Comparison of ENCODE assay signal across 11 cellular contexts in genomic region chr6:128508588-128509296, GRCh38. TPM values are rescaled to one million over a fixed set of nuclear protein-coding genes. Genes with fewer than 3 reads are reported as not detected.
DNase-seq lines count a peak whose midpoint lies in the region; ATAC-seq, FAIRE-seq and TF ChIP-seq lines count a peak whose summit lies in the region.
"Had no signal": no experiment of that assay in that cellular context is flagged by ENCODE, and none has a peak within 500 bp of the region (broad histone marks: within the 10 kb centered on the region; RNA-seq: fewer than 3 reads in every experiment).

No MANE protein-coding gene starts in this region.

- POLR2A ChIA-PET in WTC11 (lab: Charles Lee): interaction anchor here (0.6 kb wide), 1 partner anchor 11 kb away, joined by 3 read pairs; no protein-coding TSS in a partner anchor

- DNase-seq in HK-2 (ENCODE audit: unreplicated experiment) (peak; percentile 60), WTC11 (ENCODE audit: low spot score) (no peak), head of caudate nucleus (peak in 28 of 42 donors; percentile 20 to 86 (median 60)), substantia nigra (lab: John Stamatoyannopoulos, UW) (peak in 16 of 49 donors; percentile 11 to 70 (median 31)), SKM-1 (lab: John Stamatoyannopoulos, UW; ENCODE audit: unreplicated experiment) (no peak), D721Med (ENCODE audit: insufficient read length, low spot score) (no peak), SK-N-DZ (ENCODE audit: low spot score) (no peak)
- DNase-seq: activated CD4-positive, alpha-beta T cell treated with anti-CD3 and anti-CD28 coated beads for 4 hours; body of pancreas; stimulated activated naive CD8-positive, alpha-beta T cell treated with anti-CD3 and anti-CD28 coated beads, Interleukin-15, Interleukin-2, amounts not matched to agents 100 U/mL and 50 U/mL, for 24 hours had no signal

- H3K36me3 Mint-ChIP-seq in WTC11: no peaks in the 10 kb centered on the region

- TF ChIP-seq CTCF in WTC11 (IDR thresholded peaks at IDR 0.05): no peak
- no peak for TF ChIP-seq CTCF in D721Med (IDR thresholded peaks at IDR 0.05; ENCODE audit: insufficient read depth, missing control alignments)

- H3K4me3 Mint-ChIP-seq in WTC11: no peak overlapping the region

- H3K27ac ChIP-seq in substantia nigra (ENCODE audit: low read depth, low read length, poor library complexity, severe bottlenecking): peak overlapping the region; percentile 75

- intact Hi-C loops in head of caudate nucleus (cut with DNase I): no loop called here

- CTCF ChIA-PET in WTC11 (lab: Charles Lee): no interaction called here

- ATAC-seq in WTC11: no peak
- no peak for ATAC-seq in HG02885 (IDR thresholded peaks at IDR 0.05; ENCODE audit: poor library complexity, unreplicated experiment)
- ATAC-seq: body of pancreas; stimulated activated naive CD8-positive, alpha-beta T cell treated with anti-CD3 and anti-CD28 coated beads, Interleukin-15, Interleukin-2, amounts not matched to agents 100 U/mL and 50 U/mL, for 24 hours had no signal

- no peaks in the 10 kb centered on the region for H3K9me3 Mint-ChIP-seq in WTC11

- no peaks in the 10 kb centered on the region for H3K27me3 Mint-ChIP-seq in WTC11 (ENCODE audit: low read depth)

- H3K27ac Mint-ChIP-seq in WTC11: no peak overlapping the region

- no peak for FAIRE-seq in D721Med (lab: Jason Lieb, UNC)

- H3K4me1 Mint-ChIP-seq in WTC11: peaks cover 42% of the 10 kb centered on the region

TF ChIP-seq in WTC11, 78 proteins besides CTCF, POLR2A, EP300 and RAD21:
- TF ChIP-seq MYBL2 (CRISPR knock-in tag; IDR thresholded peaks at IDR 0.05) (no peak), CDX4 (CRISPR knock-in tag; IDR thresholded peaks at IDR 0.05; ENCODE audit: borderline replicate concordance) (no peak), GABPB1 (CRISPR knock-in tag; IDR thresholded peaks at IDR 0.05) (peak; percentile 74), ZNF317 (CRISPR knock-in tag; IDR thresholded peaks at IDR 0.05; ENCODE audit: borderline replicate concordance, low read depth) (no peak), MXD4 (CRISPR knock-in tag; IDR thresholded peaks at IDR 0.05; ENCODE audit: borderline replicate concordance) (no peak)
- TF ChIP-seq, protein P1, sequence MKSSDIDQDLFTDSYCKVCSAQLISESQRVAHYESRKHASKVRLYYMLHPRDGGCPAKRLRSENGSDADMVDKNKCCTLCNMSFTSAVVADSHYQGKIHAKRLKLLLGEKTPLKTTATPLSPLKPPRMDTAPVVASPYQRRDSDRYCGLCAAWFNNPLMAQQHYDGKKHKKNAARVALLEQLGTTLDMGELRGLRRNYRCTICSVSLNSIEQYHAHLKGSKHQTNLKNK (CRISPR knock-in tag; IDR thresholded peaks at IDR 0.05): no peak

RNA-seq across cellular contexts. Expression of gene PTPRK, which starts 11.7 kb away (rescaled TPM):
- 39.9 to 44.8 TPM (median 41.3 TPM) in 3 replicates for total RNA-seq in WTC11 (2021)
- polyA plus RNA-seq in SK-N-DZ (2014; cell fraction: cytosol; rRNA removed): 9.9 and 12.2 TPM in 2 replicates
- polyA plus RNA-seq in SK-N-DZ (2014; cell fraction: nucleus; rRNA removed): 14.4 and 17.7 TPM in 2 replicates

Comparison
In these comparisons a context has a peak if more than half of its experiments do, and no peak if none do; other contexts are left out.
1. DNase-seq: peak in HK-2 (single experiment) and head of caudate nucleus (28 of 42); none in WTC11 (single experiment), SKM-1 (single experiment), D721Med (single experiment) and SK-N-DZ (single experiment).